In the genomic region with DNA sequence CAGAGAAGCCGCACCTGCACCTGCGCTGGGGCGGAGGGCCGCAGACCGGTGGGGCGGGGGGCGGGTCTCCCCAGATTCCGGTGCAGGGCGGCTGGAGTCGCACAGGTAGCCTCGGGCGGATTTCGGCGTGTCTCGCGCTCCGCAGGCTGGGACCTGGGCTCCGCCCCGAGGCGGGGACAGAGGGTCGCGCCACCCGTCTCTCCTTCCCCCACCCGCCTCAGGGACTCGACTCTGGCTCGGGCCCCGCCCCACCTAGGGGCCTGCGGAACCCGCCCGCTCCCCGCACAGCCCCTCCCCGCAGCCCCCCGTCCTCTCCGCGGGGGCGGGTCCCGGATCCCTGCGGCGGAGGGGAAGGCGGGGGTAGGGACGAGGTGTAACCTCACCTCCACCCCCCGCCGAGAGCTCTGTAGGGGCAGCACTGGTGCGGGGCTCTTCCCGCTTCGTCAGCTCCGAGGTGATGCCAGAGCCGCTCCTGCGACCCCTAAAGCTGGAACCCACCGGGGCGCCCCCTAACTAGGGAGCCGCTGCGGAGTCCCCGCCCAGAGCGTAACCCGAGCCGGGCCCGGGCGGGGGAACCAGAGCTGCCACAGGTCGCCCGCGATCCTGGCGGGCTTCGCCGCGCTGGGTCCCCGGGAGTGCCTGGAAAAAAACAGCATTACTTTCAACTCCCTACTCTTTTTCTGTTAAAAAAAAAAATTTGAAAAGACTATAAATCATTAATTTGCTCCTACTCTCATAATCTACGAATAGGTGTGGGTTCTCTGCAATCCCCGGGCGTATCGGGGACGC, we compare ENCODE assay signal across 8 cellular contexts. TPM values are rescaled to one million over a fixed set of nuclear protein-coding genes. Genes with fewer than 3 reads are reported as not detected.
DNase-seq lines count a peak whose midpoint lies in the region; ATAC-seq and TF ChIP-seq lines count a peak whose summit lies in the region.

SLC29A2 (minus strand) TSS at position 134 of the 789 bp plus-strand sequence. CDS start 169 bp downstream, outside the sequence.

- no peaks in the 10 kb centered on the region for H3K9me2 ChIP-seq in Loucy (replicated peaks; ENCODE audit: low read depth, low read length)

- no peaks in the 10 kb centered on the region for H4K20me1 ChIP-seq in Loucy (ENCODE audit: insufficient read depth, low read length, poor library complexity, severe bottlenecking)

- H3K4me3 ChIP-seq in Loucy (ENCODE audit: low read length, poor library complexity, severe bottlenecking) (peak within 1 kb of the TSS; percentile 74), heart right ventricle (peak within 1 kb of the TSS; percentile 59 to 84 (median 78)), vagina (peak within 1 kb of the TSS; percentile 51 to 57)

- no peaks in the 10 kb centered on the region for H3K9me3 ChIP-seq in CD4-positive, alpha-beta T cell (ENCODE audit: control insufficient read depth, low read length)
- H3K9me3 ChIP-seq in Loucy (ENCODE audit: insufficient read depth, low read depth, low read length) = no peaks in the 10 kb centered on the region
- H3K9me3 ChIP-seq in heart right ventricle = no peaks in the 10 kb centered on the region
- H3K9me3 ChIP-seq in vagina = no peaks in the 10 kb centered on the region

- 0 to 1% methylated on average over 57 to 72 of the region's 72 CpGs for WGBS in heart right ventricle, 2 donors

- CTCF ChIA-PET in CD4-positive, alpha-beta T cell (lab: Charles Lee) = interaction anchor here (2.1 to 2.8 kb wide), 2 partner anchors 14 to 17 kb away, joined by 4 to 19 read pairs; no protein-coding TSS in a partner anchor
- CTCF ChIA-PET in activated naive CD4-positive, alpha-beta T cell treated with anti-CD3 and anti-CD28 coated beads for 36 hours (lab: Charles Lee) = interaction anchor here (0.7 to 3.5 kb wide), 7 partner anchors 10 to 61 kb away, joined by 3 to 20 read pairs (median 3); partner anchors contain the start of gene B4GAT1

- peak within 1 kb of the TSS; percentile 78 for H3K4me2 ChIP-seq in Loucy (ENCODE audit: low read depth, low read length, poor library complexity, severe bottlenecking)

- peak; percentile 73 for ATAC-seq in CD4-positive, alpha-beta T cell (ENCODE audit: poor library complexity)
- peak; percentile 75 for ATAC-seq in GM21529 (IDR thresholded peaks at IDR 0.05; ENCODE audit: unreplicated experiment)
- peak; percentile 72 to 86 (median 78) for ATAC-seq in heart right ventricle

- no peak for TF ChIP-seq CTCF in CD4-positive, alpha-beta T cell (IDR thresholded peaks at IDR 0.05)
- TF ChIP-seq CTCF in Loucy (conservative IDR thresholded peaks at IDR 0.05; ENCODE audit: low read length) = no peak
- TF ChIP-seq CTCF in heart right ventricle (IDR thresholded peaks at IDR 0.05) = no peak
- no peak for TF ChIP-seq CTCF in vagina (IDR thresholded peaks at IDR 0.05)

- H3K27ac Mint-ChIP-seq in CD4-positive, alpha-beta T cell = peak within 1 kb of the TSS; percentile 92
- H3K27ac Mint-ChIP-seq in activated naive CD4-positive, alpha-beta T cell treated with anti-CD3 and anti-CD28 coated beads for 36 hours = peak within 1 kb of the TSS; percentile 90

- no peaks in the 10 kb centered on the region for H3F3A ChIP-seq in Loucy (ENCODE audit: low read depth)

- H3K9ac ChIP-seq in Loucy (ENCODE audit: low read depth, low read length, poor library complexity, severe bottlenecking) = peak within 1 kb of the TSS; percentile 71

- intact Hi-C loops in CD4-positive, alpha-beta T cell (cut with DNase I, micrococcal nuclease) = loop anchor here (1.0 to 2.0 kb wide), 3 partner anchors 14 to 27 kb away; partner anchors contain the start of gene BRMS1 (in 1 of the 2)
- intact Hi-C loops in activated naive CD4-positive, alpha-beta T cell treated with anti-CD3 and anti-CD28 coated beads for 36 hours (cut with micrococcal nuclease) = loop anchor here (1.0 to 2.0 kb wide), 4 partner anchors 15 to 60 kb away; partner anchors contain the start of gene BRMS1
- intact Hi-C loops in heart right ventricle (cut with DNase I) (no loop called here), vagina (cut with DNase I) (no loop called here)

- peak within 1 kb of the TSS; percentile 93 for H2AFZ ChIP-seq in Loucy (ENCODE audit: low read length)

- no peaks in the 10 kb centered on the region for H3K27me3 Mint-ChIP-seq in CD4-positive, alpha-beta T cell
- no peaks in the 10 kb centered on the region for H3K27me3 Mint-ChIP-seq in activated naive CD4-positive, alpha-beta T cell treated with anti-CD3 and anti-CD28 coated beads for 36 hours (ENCODE audit: low read depth)

- H3K4me3 Mint-ChIP-seq in CD4-positive, alpha-beta T cell = peak within 1 kb of the TSS; percentile 97
- H3K4me3 Mint-ChIP-seq in activated naive CD4-positive, alpha-beta T cell treated with anti-CD3 and anti-CD28 coated beads for 36 hours = peak within 1 kb of the TSS; percentile 83

- H3K4me1 Mint-ChIP-seq in CD4-positive, alpha-beta T cell (ENCODE audit: low read depth) = peaks cover 9% of the 10 kb centered on the region
- peaks cover 15% of the 10 kb centered on the region for H3K4me1 Mint-ChIP-seq in activated naive CD4-positive, alpha-beta T cell treated with anti-CD3 and anti-CD28 coated beads for 36 hours (ENCODE audit: low read depth)

- POLR2A ChIA-PET in CD4-positive, alpha-beta T cell (lab: Charles Lee) = interaction anchor here (0.6 to 3.8 kb wide), 24 partner anchors 8 to 868 kb away, joined by 3 to 46 read pairs (median 4); partner anchors contain the start of genes ACTN3, B4GAT1, BRMS1 and CD248

- no peaks in the 10 kb centered on the region for H3K36me3 ChIP-seq in Loucy (ENCODE audit: insufficient read depth, low read length)
- H3K36me3 ChIP-seq in heart right ventricle = no peaks in the 10 kb centered on the region
- H3K36me3 ChIP-seq in vagina = no peaks in the 10 kb centered on the region

- no peak for TF ChIP-seq POLR2A in vagina (IDR thresholded peaks at IDR 0.05)

- peaks cover 10% of the 10 kb centered on the region for H3K4me1 ChIP-seq in Loucy (ENCODE audit: insufficient read depth, low read length, poor library complexity, severe bottlenecking)
- H3K4me1 ChIP-seq in heart right ventricle = peaks cover 2 to 45% (median 20%) of the 10 kb centered on the region in 9 donors
- H3K4me1 ChIP-seq in vagina = peaks cover 28% of the 10 kb centered on the region

- peak; percentile 50 to 78 (median 70) for DNase-seq in CD4-positive, alpha-beta T cell
- DNase-seq in SHP77 (lab: John Stamatoyannopoulos, UW) = peak; percentile 95
- peak; percentile 80 for DNase-seq in activated naive CD4-positive, alpha-beta T cell treated with anti-CD3 and anti-CD28 coated beads for 36 hours
- DNase-seq in heart right ventricle = peak; percentile 54 to 77
- DNase-seq in renal cortical epithelial cell (ENCODE audit: low read depth) = peak; percentile 31
- DNase-seq in vagina (ENCODE audit: extremely low spot score in 2 of 2) = no peak

- no peaks in the 10 kb centered on the region for H3K79me2 ChIP-seq in Loucy (ENCODE audit: insufficient read depth, low read length)

- no peaks in the 10 kb centered on the region for H3K9me3 Mint-ChIP-seq in CD4-positive, alpha-beta T cell
- no peaks in the 10 kb centered on the region for H3K9me3 Mint-ChIP-seq in activated naive CD4-positive, alpha-beta T cell treated with anti-CD3 and anti-CD28 coated beads for 36 hours

- no peaks in the 10 kb centered on the region for H3K36me3 Mint-ChIP-seq in CD4-positive, alpha-beta T cell (ENCODE audit: low read depth)
- H3K36me3 Mint-ChIP-seq in activated naive CD4-positive, alpha-beta T cell treated with anti-CD3 and anti-CD28 coated beads for 36 hours (ENCODE audit: low read depth) = peaks cover 8% of the 10 kb centered on the region

- H3K27me3 ChIP-seq in CD4-positive, alpha-beta T cell (ENCODE audit: control insufficient read depth, insufficient read depth, low read length) = no peaks in the 10 kb centered on the region
- no peaks in the 10 kb centered on the region for H3K27me3 ChIP-seq in Loucy (ENCODE audit: insufficient read depth, low read length, poor library complexity, severe bottlenecking)
- peaks cover 0 to 39% (median 15%) of the 10 kb centered on the region in 7 donors for H3K27me3 ChIP-seq in heart right ventricle
- no peaks in the 10 kb centered on the region for H3K27me3 ChIP-seq in vagina

- peak within 1 kb of the TSS; percentile 74 for H3K27ac ChIP-seq in CD4-positive, alpha-beta T cell (ENCODE audit: low read depth, low read length)
- H3K27ac ChIP-seq in heart right ventricle = peak within 1 kb of the TSS; percentile 79 to 90 (median 86)
- peak within 1 kb of the TSS; percentile 68 for H3K27ac ChIP-seq in vagina

RNA-seq across cellular contexts. Expression of gene SLC29A2, which starts in this region (rescaled TPM):
- total RNA-seq in CD4-positive, alpha-beta T cell = 1 to 10 TPM; 9.7 TPM
- 1 to 10 TPM; 6.6 to 7.4 TPM for total RNA-seq in activated naive CD4-positive, alpha-beta T cell treated with anti-CD3 and anti-CD28 coated beads for 36 hours
- total RNA-seq in heart right ventricle (10 to 100 TPM in 3 of 10 donors, 1 to 10 TPM in 7; 7.8 to 28.0 (median 9.5) TPM), renal cortical epithelial cell (1.4 and 5.3 TPM in 2 replicates), vagina (4.2 TPM)
- polyA plus RNA-seq in heart right ventricle = 10 to 100 TPM; 25.9 to 50.6 TPM

Comparison
In these comparisons a context has a peak if more than half of its experiments do, and no peak if none do; other contexts are left out.
1. DNase-seq: peak in CD4-positive, alpha-beta T cell (10 of 10), SHP77 (2 of 2), activated naive CD4-positive, alpha-beta T cell treated with anti-CD3 and anti-CD28 coated beads for 36 hours (single experiment), heart right ventricle (2 of 2) and renal cortical epithelial cell (single experiment); none in vagina (0 of 2).
2. intact Hi-C loops: an anchor here in CD4-positive, alpha-beta T cell (1.0 to 2.0 kb wide) and activated naive CD4-positive, alpha-beta T cell treated with anti-CD3 and anti-CD28 coated beads for 36 hours (1.0 to 2.0 kb wide); none called in heart right ventricle and vagina.
3. Peak in every context shown above with its lines, with median percentiles within 50 percentile points of each other: ATAC-seq, H3K27ac ChIP-seq and H3K4me3 ChIP-seq.